In genomic region chr17:81700353-81701287, GRCh38 we compare ENCODE assay signal across 13 cellular contexts. TPM values are rescaled to one million over a fixed set of nuclear protein-coding genes. Genes with fewer than 3 reads are reported as not detected.
A peak's percentile ranks its signal among the peaks of the same experiment; 100 is the strongest.
DNase-seq lines count a peak whose midpoint lies in the region; ATAC-seq and TF ChIP-seq lines count a peak whose summit lies in the region.
"Had no signal": no experiment of that assay in that cellular context is flagged by ENCODE, and none has a peak within 500 bp of the region (broad histone marks: within the 10 kb centered on the region; RNA-seq: fewer than 3 reads in every experiment).

No MANE protein-coding gene starts in this region.

- peak overlapping the region; percentile 99 for H3K9ac ChIP-seq in BLaER1
- H3K9ac ChIP-seq in SK-N-MC (ENCODE audit: insufficient read length): peak overlapping the region; percentile 99

- H3K36me3 ChIP-seq in BLaER1 (peaks cover 84% of the 10 kb centered on the region), SK-N-MC (ENCODE audit: insufficient read depth, low read length) (peaks cover 64% of the 10 kb centered on the region), hepatocyte (replicated peaks; ENCODE audit: insufficient read depth, low read depth) (no peaks in the 10 kb centered on the region), SJCRH30 (peaks cover 65% of the 10 kb centered on the region)

- no peak overlapping the region for H2AFZ ChIP-seq in hepatocyte

- no peaks in the 10 kb centered on the region for H3K9me2 ChIP-seq in hepatocyte (replicated peaks; ENCODE audit: insufficient read depth)

- peaks cover 81% of the 10 kb centered on the region for H4K20me1 ChIP-seq in BLaER1
- peaks cover 16% of the 10 kb centered on the region for H4K20me1 ChIP-seq in hepatocyte (ENCODE audit: insufficient read depth, poor library complexity, severe bottlenecking)

- ATAC-seq in HG02852 (IDR thresholded peaks at IDR 0.05; ENCODE audit: unreplicated experiment): no peak
- ATAC-seq: heart right ventricle had no signal

- no peak for DNase-seq in SK-N-MC (ENCODE audit: low read depth, low spot score)
- DNase-seq in hepatocyte (ENCODE audit: low spot score): no peak
- no peak for DNase-seq in NCI-H1105 treated with DMSO at 0.1 percent for 48 hours (lab: John Stamatoyannopoulos, UW)
- no peak for DNase-seq in AML-193 (lab: John Stamatoyannopoulos, UW)
- no peak for DNase-seq in SJCRH30
- DNase-seq: activated naive CD4-positive, alpha-beta T cell treated with Interleukin-2 at 50 U/mL for 16 hours; effector CD4-positive, alpha-beta T cell; heart right ventricle; IMR-90; NCI-H2081 had no signal

- H3K4me2 ChIP-seq in BLaER1 (peak overlapping the region; percentile 100), hepatocyte (peak overlapping the region; percentile 94)

- H3K9me3 ChIP-seq in BLaER1 (no peaks in the 10 kb centered on the region), SK-N-MC (ENCODE audit: low read depth, low read length) (no peaks in the 10 kb centered on the region), hepatocyte (ENCODE audit: low read depth) (no peaks in the 10 kb centered on the region), SJCRH30 (replicated peaks) (no peaks in the 10 kb centered on the region)
- H3K9me3 ChIP-seq: heart right ventricle had no signal

- H3K27ac ChIP-seq in BLaER1 (peak overlapping the region; percentile 98; the same call in 1 of the 2 replicates), SK-N-MC (peak overlapping the region; percentile 16; the same call in 1 of the 2 replicates), hepatocyte (no peak overlapping the region), SJCRH30 (no peak overlapping the region)

- no peak for TF ChIP-seq CTCF in hepatocyte (IDR thresholded peaks at IDR 0.05; ENCODE audit: poor library complexity)

- H3K4me3 ChIP-seq in BLaER1 (peak overlapping the region; percentile 98; the same call in 1 of the 2 replicates), SK-N-MC (peak overlapping the region; percentile 95), hepatocyte (no peak overlapping the region), SJCRH30 (no peak overlapping the region)

- H3K4me1 ChIP-seq in BLaER1 (peaks cover 33% of the 10 kb centered on the region), hepatocyte (ENCODE audit: insufficient read depth) (peaks cover 18% of the 10 kb centered on the region), SJCRH30 (no peaks in the 10 kb centered on the region; the same call in 1 of the 2 replicates)

- peaks cover 79% of the 10 kb centered on the region for H3K79me2 ChIP-seq in hepatocyte

- WGBS in hepatocyte (ENCODE audit: low lambda C conversion rate, missing lambda C conversion rate): 96% methylated on average over 20 of the region's 25 CpGs

- H3K27me3 ChIP-seq in BLaER1 (no peaks in the 10 kb centered on the region), hepatocyte (no peaks in the 10 kb centered on the region), SJCRH30 (no peaks in the 10 kb centered on the region)
- H3K27me3 ChIP-seq: heart right ventricle had no signal

- TF ChIP-seq POLR2A in GM19193 (IDR thresholded peaks at IDR 0.05; ENCODE audit: extremely low read depth, insufficient read depth, insufficient read length): peak; percentile 15

RNA-seq across cellular contexts. Expression of gene MRPL12, which starts 2.5 kb away (rescaled TPM):
- total RNA-seq in hepatocyte: 24.5 and 37.0 TPM in 2 replicates
- polyA plus RNA-seq in hepatocyte: 94.6 and 96.1 TPM in 2 replicates
- 93.7 and 128 TPM in 2 replicates for total RNA-seq in SJCRH30 (2014; rRNA removed; shearing (Covaris generic))

RNA-seq across cellular contexts. Expression of gene SLC25A10, which starts 11.5 kb away (rescaled TPM):
- total RNA-seq in hepatocyte: 27.5 and 31.3 TPM in 2 replicates
- 34.8 and 53.2 TPM in 2 replicates for polyA plus RNA-seq in hepatocyte
- 33.2 and 34.8 TPM in 2 replicates for total RNA-seq in SJCRH30 (2014; rRNA removed; shearing (Covaris generic))

RNA-seq across cellular contexts. Expression of gene HGS, which starts 16.8 kb away (rescaled TPM):
- total RNA-seq in hepatocyte: 47.3 and 59.2 TPM in 2 replicates
- polyA plus RNA-seq in hepatocyte: 128 and 142 TPM in 2 replicates
- 88.6 and 103 TPM in 2 replicates for total RNA-seq in SJCRH30 (2014; rRNA removed; shearing (Covaris generic))

RNA-seq across cellular contexts. Expression of gene ARL16, which starts 17.0 kb away (rescaled TPM):
- 34.2 and 38.8 TPM in 2 replicates for total RNA-seq in hepatocyte
- polyA plus RNA-seq in hepatocyte: 64.6 and 70.6 TPM in 2 replicates
- 83.7 and 89.9 TPM in 2 replicates for total RNA-seq in SJCRH30 (2014; rRNA removed; shearing (Covaris generic))

RNA-seq across cellular contexts. Expression of gene CCDC137, which starts 34.1 kb away (rescaled TPM):
- total RNA-seq in hepatocyte: 8.3 and 9.1 TPM in 2 replicates
- 20.5 and 23.0 TPM in 2 replicates for polyA plus RNA-seq in hepatocyte
- 50.3 and 52.8 TPM in 2 replicates for total RNA-seq in SJCRH30 (2014; rRNA removed; shearing (Covaris generic))

Comparison
In these comparisons a context has a peak if more than half of its experiments do, and no peak if none do; other contexts are left out.
1. H3K27ac ChIP-seq: peak in BLaER1 (single experiment) and SK-N-MC (single experiment); none in hepatocyte (single experiment) and SJCRH30 (single experiment).
2. H3K4me3 ChIP-seq: peak in BLaER1 (single experiment) and SK-N-MC (single experiment); none in hepatocyte (single experiment) and SJCRH30 (single experiment).